ENCODE assay signal across 12 cellular contexts in the genomic region with DNA sequence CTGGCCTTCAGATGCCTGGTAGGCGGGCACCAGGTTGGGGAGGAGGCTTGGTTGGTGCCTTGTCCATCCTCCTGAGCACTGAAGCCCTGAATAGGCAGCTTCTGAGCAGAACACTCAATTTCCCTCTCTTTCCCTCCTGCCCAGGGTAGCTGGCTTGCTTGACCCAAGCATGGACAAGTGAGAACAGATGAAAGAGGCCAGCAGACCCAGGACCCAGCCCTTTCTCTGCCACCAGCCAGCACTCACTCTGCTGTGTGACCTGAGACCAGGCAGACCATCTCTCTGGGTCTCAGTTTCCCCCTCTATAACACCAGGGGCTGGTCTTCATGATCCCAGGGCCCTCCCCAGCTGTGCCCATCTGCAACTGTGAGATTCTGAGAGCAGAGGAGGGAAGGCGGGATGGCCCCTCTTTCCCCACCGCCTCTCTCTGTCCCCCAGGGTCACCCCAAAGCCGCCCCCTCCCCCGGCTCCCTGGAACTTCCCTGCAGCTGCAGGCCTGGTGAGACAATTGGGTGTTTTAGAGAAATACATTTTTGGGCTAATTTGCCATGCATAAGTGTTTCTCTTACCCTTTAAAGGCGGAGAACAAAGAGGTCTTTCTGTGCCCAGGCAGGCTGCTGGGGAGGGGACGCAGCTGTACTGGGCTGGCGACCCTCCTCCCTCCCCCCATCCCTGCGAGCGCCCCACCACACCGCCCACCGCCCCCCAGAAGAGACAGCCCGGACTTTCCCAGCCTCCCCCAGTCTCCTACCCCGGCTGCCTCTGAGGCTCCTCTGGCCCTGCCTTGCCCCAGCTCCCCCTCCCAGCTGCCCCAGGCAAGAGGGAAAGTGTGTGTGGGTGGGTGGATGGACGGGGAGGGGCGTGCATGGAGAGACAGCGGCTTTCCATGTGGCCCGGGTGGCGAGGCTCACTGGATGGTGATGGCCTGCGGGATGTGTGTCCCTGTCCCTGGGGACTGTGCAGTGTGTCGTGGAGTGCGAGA. TPM values are rescaled to one million over a fixed set of nuclear protein-coding genes. Genes with fewer than 3 reads are reported as not detected.
DNase-seq lines count a peak whose midpoint lies in the region; ATAC-seq and TF ChIP-seq lines count a peak whose summit lies in the region.
"Had no signal": no experiment of that assay in that cellular context is flagged by ENCODE, and none has a peak within 500 bp of the region (broad histone marks: within the 10 kb centered on the region; RNA-seq: fewer than 3 reads in every experiment).

No MANE protein-coding gene starts in this region.

- DNase-seq in amygdala (lab: John Stamatoyannopoulos, UW), result peak in 44 of 56 donors; percentile 42 to 87 (median 66)
- DNase-seq in endothelial cell (ENCODE audit: low spot score), result no peak
- DNase-seq in putamen (ENCODE audit: low spot score), result peak; percentile 89
- DNase-seq in aorta, result no peak
- no peak for DNase-seq in SK-N-DZ (ENCODE audit: low spot score)
- DNase-seq in GM03348 (ENCODE audit: low spot score), result no peak
- DNase-seq: activated CD4-positive, alpha-beta memory T cell treated with anti-CD3 and anti-CD28 coated beads for 36 hours; stimulated activated CD4-positive, alpha-beta T cell treated with anti-CD3 and anti-CD28 coated beads, Interleukin-15, amount 100 ng/mL, for 24 hours had no signal

- no peaks in the 10 kb centered on the region for H3K4me1 Mint-ChIP-seq in endothelial cell (ENCODE audit: unreplicated experiment)

- no peaks in the 10 kb centered on the region for H3K27me3 ChIP-seq in aorta (ENCODE audit: control insufficient read depth in 1 of 2, insufficient read depth in 2 of 2, low read length in 1 of 2)

- intact Hi-C loops in aorta (cut with DNase I), result no loop called here

- H3K4me3 ChIP-seq in aorta (ENCODE audit: low read length in 2 of 2), result no peak overlapping the region

- no peak for TF ChIP-seq CTCF in endothelial cell (IDR thresholded peaks at IDR 0.05; ENCODE audit: unreplicated experiment)

- no peak overlapping the region for H3K27ac ChIP-seq in aorta (ENCODE audit: low read depth in 1 of 2, low read length in 2 of 2)
- H3K27ac ChIP-seq: epithelial cell of prostate had no signal

- peak overlapping the region; percentile 11 for H3K27ac Mint-ChIP-seq in endothelial cell (ENCODE audit: unreplicated experiment)
- H3K27ac Mint-ChIP-seq: activated CD4-positive, alpha-beta memory T cell treated with anti-CD3 and anti-CD28 coated beads for 36 hours had no signal

- no peaks in the 10 kb centered on the region for H3K4me1 ChIP-seq in aorta (ENCODE audit: control insufficient read depth in 1 of 2, insufficient read depth in 2 of 2, low read length in 2 of 2)

- H3K9me3 ChIP-seq in aorta (ENCODE audit: control insufficient read depth, low read length), result no peaks in the 10 kb centered on the region

- 82 to 83% methylated on average over 20 to 22 of the region's 22 CpGs for WGBS in aorta, 2 donors

- H3K4me3 Mint-ChIP-seq in endothelial cell (ENCODE audit: unreplicated experiment), result no peak overlapping the region
- H3K4me3 Mint-ChIP-seq: activated CD4-positive, alpha-beta memory T cell treated with anti-CD3 and anti-CD28 coated beads for 36 hours had no signal

- peaks cover 14% of the 10 kb centered on the region for H3K27me3 Mint-ChIP-seq in endothelial cell (ENCODE audit: unreplicated experiment)
- H3K27me3 Mint-ChIP-seq: activated CD4-positive, alpha-beta memory T cell treated with anti-CD3 and anti-CD28 coated beads for 36 hours had no signal

- no peaks in the 10 kb centered on the region for H3K36me3 Mint-ChIP-seq in endothelial cell (ENCODE audit: low read depth, unreplicated experiment)
- H3K36me3 Mint-ChIP-seq: activated CD4-positive, alpha-beta memory T cell treated with anti-CD3 and anti-CD28 coated beads for 36 hours had no signal

- no peaks in the 10 kb centered on the region for H3K36me3 ChIP-seq in aorta (ENCODE audit: control insufficient read depth in 1 of 2, insufficient read depth in 2 of 2, low read length in 1 of 2)

- no peaks in the 10 kb centered on the region for H3K9me3 Mint-ChIP-seq in endothelial cell (ENCODE audit: unreplicated experiment)
- H3K9me3 Mint-ChIP-seq: activated CD4-positive, alpha-beta memory T cell treated with anti-CD3 and anti-CD28 coated beads for 36 hours had no signal

- no peak for ATAC-seq in aorta (ENCODE audit: low FRiP score)

RNA-seq across cellular contexts. Expression of a gene that starts 30.8 kb away (rescaled TPM):
- 24.1 TPM for total RNA-seq in endothelial cell (ENCODE audit: unreplicated experiment)
- 10 to 100 TPM; 25.0 to 26.4 TPM for total RNA-seq in aorta
- polyA plus RNA-seq in aorta, result 10 to 100 TPM in 1 of 2 donors, 1 to 10 TPM in 1; 9.5 to 46.2 TPM
- polyA plus RNA-seq in SK-N-DZ (2014; cell fraction: cytosol; rRNA removed), result 34.4 and 37.6 TPM in 2 replicates
- 139 and 169 TPM in 2 replicates for polyA plus RNA-seq in SK-N-DZ (2014; cell fraction: nucleus; rRNA removed)

RNA-seq across cellular contexts. Expression of a gene that starts 42.1 kb away (rescaled TPM):
- total RNA-seq in endothelial cell (ENCODE audit: unreplicated experiment), result 0.08 TPM
- 1 to 10 TPM; 2.6 to 5.9 TPM for total RNA-seq in aorta
- under 1 TPM in 1 of 2 donors, not detected in 1; 0.08 TPM for polyA plus RNA-seq in aorta
- not detected in 2 replicates for polyA plus RNA-seq in SK-N-DZ (2014; cell fraction: cytosol; rRNA removed)
- not detected in 2 replicates for polyA plus RNA-seq in SK-N-DZ (2014; cell fraction: nucleus; rRNA removed)
- total RNA-seq: activated CD4-positive, alpha-beta memory T cell treated with anti-CD3 and anti-CD28 coated beads for 36 hours; glomerular endothelial cell; NCI-H460 had no signal
- polyA plus RNA-seq: keratinocyte had no signal

RNA-seq across cellular contexts. Expression of a gene that starts 57.6 kb away (rescaled TPM):
- not detected for total RNA-seq in endothelial cell (ENCODE audit: unreplicated experiment)
- total RNA-seq in aorta, result under 1 TPM in 1 of 2 donors, not detected in 1; 0.81 TPM
- under 1 TPM; 0.25 to 0.72 TPM for polyA plus RNA-seq in aorta
- polyA plus RNA-seq in SK-N-DZ (2014; cell fraction: cytosol; rRNA removed), result not detected in 2 replicates
- polyA plus RNA-seq in SK-N-DZ (2014; cell fraction: nucleus; rRNA removed), result not detected in 2 replicates
- total RNA-seq: glomerular endothelial cell, NCI-H460 had no signal
- polyA plus RNA-seq: keratinocyte had no signal

Comparison
In these comparisons a context has a peak if more than half of its experiments do, and no peak if none do; other contexts are left out.
1. DNase-seq: peak in amygdala (44 of 56) and putamen (single experiment); none in endothelial cell (single experiment), aorta (0 of 2), SK-N-DZ (single experiment) and GM03348 (single experiment).